Comparison of ENCODE assay signal across 14 cellular contexts in the genomic region with DNA sequence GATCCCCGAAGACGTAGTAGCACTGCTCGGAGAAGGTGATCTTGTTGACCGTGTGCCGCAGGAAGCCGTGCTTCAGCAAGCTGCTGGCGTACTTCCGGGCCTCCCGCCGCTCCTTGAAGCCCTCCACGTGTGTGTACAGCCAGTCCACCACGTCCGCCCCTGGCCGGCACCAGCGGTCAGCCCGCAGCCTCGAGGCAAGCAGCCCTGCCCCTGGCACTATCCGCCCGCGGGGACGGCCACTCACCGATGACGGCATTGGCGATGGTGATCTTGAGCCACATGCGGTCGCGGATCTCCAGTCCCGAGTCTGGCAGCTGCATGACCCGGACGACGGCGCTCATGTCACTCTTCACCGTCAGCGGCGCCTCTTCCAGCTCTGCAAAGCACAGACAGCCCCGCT. TPM values are rescaled to one million over a fixed set of nuclear protein-coding genes. Genes with fewer than 3 reads are reported as not detected.
A peak's percentile ranks its signal among the peaks of the same experiment; 100 is the strongest.
DNase-seq lines count a peak whose midpoint lies in the region; ATAC-seq and TF ChIP-seq lines count a peak whose summit lies in the region.
"Had no signal": no experiment of that assay in that cellular context is flagged by ENCODE, and none has a peak within 500 bp of the region (broad histone marks: within the 10 kb centered on the region; RNA-seq: fewer than 3 reads in every experiment).

No MANE protein-coding gene starts in this region.

- CTCF ChIA-PET in WTC11 (lab: Charles Lee) (interaction anchor here (0.9 to 1.7 kb wide), 4 partner anchors 9 to 61 kb away, joined by 4 to 18 read pairs (median 4); partner anchors contain the start of gene CCNL2), MCF 10A (lab: Yijun Ruan, JAX) (no interaction called here)

- H3K27ac Mint-ChIP-seq in WTC11 (no peak overlapping the region), MCF 10A (ENCODE audit: low read depth, unreplicated experiment) (no peak overlapping the region)
- H3K27ac Mint-ChIP-seq: CD4-positive, CD25-positive, alpha-beta regulatory T cell had no signal

- TF ChIP-seq CTCF in 22Rv1 (IDR thresholded peaks at IDR 0.05), result no peak
- TF ChIP-seq CTCF in WTC11 (IDR thresholded peaks at IDR 0.05), result no peak
- TF ChIP-seq CTCF in MCF 10A (IDR thresholded peaks at IDR 0.05; ENCODE audit: unreplicated experiment), result no peak

- no peak for ATAC-seq in WTC11
- no peak for ATAC-seq in GM19035 (IDR thresholded peaks at IDR 0.05; ENCODE audit: unreplicated experiment)

- no peak for DNase-seq in WTC11 (ENCODE audit: low spot score)
- DNase-seq in MCF 10A (ENCODE audit: unreplicated experiment), result no peak
- DNase-seq: CD4-positive, CD25-positive, alpha-beta regulatory T cell; DMS153; KG1; MM.1S; NCI-H2029; NCI-H446; NCI-H524 treated with DMSO at 0.1 percent for 48 hours; NCI-H774; SW 1271 had no signal

- H3K4me1 Mint-ChIP-seq in WTC11, result no peaks in the 10 kb centered on the region
- H3K4me1 Mint-ChIP-seq in MCF 10A (ENCODE audit: insufficient read depth, unreplicated experiment), result no peaks in the 10 kb centered on the region
- H3K4me1 Mint-ChIP-seq: CD4-positive, CD25-positive, alpha-beta regulatory T cell had no signal

- POLR2A ChIA-PET in WTC11 (lab: Charles Lee) (interaction anchor here (0.6 to 1.1 kb wide), 2 partner anchors 10 to 219 kb away, joined by 3 to 5 read pairs; no protein-coding TSS in a partner anchor), MCF 10A (lab: Yijun Ruan, JAX) (interaction anchor here (0.9 to 1.1 kb wide), 2 partner anchors 9 to 12 kb away, joined by 3 read pairs; no protein-coding TSS in a partner anchor)

- peaks cover 17% of the 10 kb centered on the region for H3K36me3 Mint-ChIP-seq in WTC11
- H3K36me3 Mint-ChIP-seq in MCF 10A (ENCODE audit: insufficient read depth, unreplicated experiment), result peaks cover 60% of the 10 kb centered on the region

- H3K4me3 Mint-ChIP-seq in WTC11, result no peak overlapping the region
- no peak overlapping the region for H3K4me3 Mint-ChIP-seq in MCF 10A (ENCODE audit: unreplicated experiment)
- H3K4me3 Mint-ChIP-seq: CD4-positive, CD25-positive, alpha-beta regulatory T cell had no signal

- peak overlapping the region; percentile 33; the same call in 1 of the 2 replicates for H3K27ac ChIP-seq in 22Rv1
- H3K27ac ChIP-seq: BLaER1 had no signal

- BruUV-seq in MCF 10A (replicated peaks; lab: Mats Ljungman, UMichigan), result no TSS peak

- H3K9me3 Mint-ChIP-seq in WTC11 (peaks cover 8% of the 10 kb centered on the region), MCF 10A (ENCODE audit: unreplicated experiment) (no peaks in the 10 kb centered on the region)

- no peaks in the 10 kb centered on the region for H3K27me3 Mint-ChIP-seq in WTC11 (ENCODE audit: low read depth)
- no peaks in the 10 kb centered on the region for H3K27me3 Mint-ChIP-seq in MCF 10A (ENCODE audit: insufficient read depth, unreplicated experiment)
- H3K27me3 Mint-ChIP-seq: CD4-positive, CD25-positive, alpha-beta regulatory T cell had no signal

- intact Hi-C loops in MCF 10A (cut with micrococcal nuclease), result no loop called here

TF ChIP-seq in WTC11, 78 proteins besides CTCF, POLR2A, EP300 and RAD21:
- TF ChIP-seq ZNF232 (CRISPR knock-in tag; IDR thresholded peaks at IDR 0.05) (no peak), FOXP1 (CRISPR knock-in tag; IDR thresholded peaks at IDR 0.05; ENCODE audit: borderline replicate concordance) (0 out of 2 replicates have a peak, but pooled peaks have one; percentile 25), NR1H2 (CRISPR knock-in tag; IDR thresholded peaks at IDR 0.05) (0 out of 2 replicates have a peak, but pooled peaks have one; percentile 18)

RNA-seq across cellular contexts. Expression of gene TAS1R3, which starts 7.2 kb away (rescaled TPM):
- total RNA-seq in WTC11 (2021), result 0.18 to 0.22 TPM (median 0.21 TPM) in 3 replicates
- 0.17 TPM in 1 of 2 replicates, not detected in the other for total RNA-seq in MCF 10A (2022)

RNA-seq across cellular contexts. Expression of gene DVL1, which starts 10.9 kb away (rescaled TPM):
- 74.1 to 91.4 TPM (median 77.3 TPM) in 3 replicates for total RNA-seq in WTC11 (2021)
- 96.2 and 113 TPM in 2 replicates for total RNA-seq in MCF 10A (2022)

RNA-seq across cellular contexts. Expression of gene CPTP, which starts 13.7 kb away (rescaled TPM):
- 10.3 to 14.4 TPM (median 12.3 TPM) in 3 replicates for total RNA-seq in WTC11 (2021)
- total RNA-seq in MCF 10A (2022), result 19.3 and 21.0 TPM in 2 replicates

RNA-seq across cellular contexts. Expression of gene INTS11, which starts 13.8 kb away (rescaled TPM):
- total RNA-seq in WTC11 (2021) (144 to 170 TPM (median 160 TPM) in 3 replicates), MCF 10A (2022) (122 and 129 TPM in 2 replicates)

RNA-seq across cellular contexts. Expression of gene MXRA8, which starts 20.1 kb away (rescaled TPM):
- total RNA-seq in WTC11 (2021), result 6.7 to 11.2 TPM (median 10.7 TPM) in 3 replicates
- total RNA-seq in MCF 10A (2022), result not detected in 2 replicates
